ENCODE assay signal across 24 cellular contexts in the genomic region with DNA sequence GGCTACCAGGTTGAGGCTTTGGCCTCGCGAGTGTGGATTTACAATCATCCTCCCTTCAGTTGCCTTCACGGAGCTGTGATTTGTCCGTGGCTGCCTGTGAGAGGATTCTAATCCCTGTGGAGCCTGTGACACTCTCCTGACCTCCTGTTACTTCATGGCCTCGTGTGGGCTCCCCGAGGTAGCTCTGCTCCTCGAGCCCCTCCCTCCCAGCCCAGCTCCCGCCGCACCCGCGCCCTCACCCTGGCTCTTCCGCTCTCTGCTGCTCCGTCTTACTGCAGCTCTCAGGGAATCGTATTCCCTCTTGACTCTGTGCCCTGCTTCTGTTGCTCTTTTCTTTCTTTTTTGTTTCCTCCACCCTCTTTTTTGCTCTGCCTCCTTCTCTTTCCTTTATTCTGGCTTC.
DNase-seq lines count a peak whose midpoint lies in the region; ATAC-seq and TF ChIP-seq lines count a peak whose summit lies in the region.
"Had no signal": no experiment of that assay in that cellular context is flagged by ENCODE, and none has a peak within 500 bp of the region (broad histone marks: within the 10 kb centered on the region; RNA-seq: fewer than 3 reads in every experiment).

No MANE protein-coding gene starts in this region.

- H3K27ac Mint-ChIP-seq in WTC11, result no peak overlapping the region
- H3K27ac Mint-ChIP-seq in T-helper 2 cell treated with Interferon-gamma antibody and Interleukin-4, amounts not matched to agents 5 μg/mL and 100 μg/mL, for 36 hours, result no peak overlapping the region
- H3K27ac Mint-ChIP-seq: activated CD4-positive, alpha-beta T cell treated with anti-CD3 and anti-CD28 coated beads, Interleukin-2, amount 10 ng/mL, durations not matched to agents 7 days and 5 days; stimulated activated memory B cell treated with anti-CD40 and anti-IgM and Interleukin-4, amounts not matched to agents 10 μg/mL and 1 μg/mL and 100 μg/mL, for 72 hours had no signal

- no peak overlapping the region for H4K91ac ChIP-seq in neuronal stem cell (ENCODE audit: low read depth, low read length, poor library complexity)

- no peak overlapping the region for H2BK5ac ChIP-seq in neuronal stem cell (ENCODE audit: low read length)

- H2AFZ ChIP-seq in ACC112 (ENCODE audit: low read length, unreplicated experiment), result peak overlapping the region; percentile 32
- no peak overlapping the region for H2AFZ ChIP-seq in neuronal stem cell (ENCODE audit: low read length)

- no peaks in the 10 kb centered on the region for H3K79me2 ChIP-seq in ACC112 (ENCODE audit: control insufficient read depth, insufficient read depth, low read length, unreplicated experiment)

- no peak overlapping the region for H2BK15ac ChIP-seq in neuronal stem cell (ENCODE audit: low read length)

- H3K4me1 ChIP-seq in ACC112 (ENCODE audit: control insufficient read depth, insufficient read depth, low read length, unreplicated experiment) (no peaks in the 10 kb centered on the region), neuronal stem cell (ENCODE audit: control insufficient read depth in 2 of 2, insufficient read depth in 1 of 2, low read depth in 1 of 2, low read length in 2 of 2) (peaks cover 0 to 8% of the 10 kb centered on the region in 2 donors)

- no peaks in the 10 kb centered on the region for H3K79me1 ChIP-seq in neuronal stem cell (ENCODE audit: low read depth, low read length)

- H3K27me3 ChIP-seq in ACC112 (ENCODE audit: insufficient read depth, low read length), result no peaks in the 10 kb centered on the region
- peaks cover 0 to 9% (median 0%) of the 10 kb centered on the region in 3 experiments for H3K27me3 ChIP-seq in neuronal stem cell (ENCODE audit: control insufficient read depth in 3 of 3, insufficient read depth in 3 of 3, low read depth in 1 of 3, low read length in 3 of 3)
- H3K27me3 ChIP-seq: BLaER1 had no signal

- H2AK5ac ChIP-seq in neuronal stem cell (ENCODE audit: low read depth, low read length), result no peak overlapping the region

- no CpG with 5 or more reads among the region's 14 CpGs for WGBS in neuronal stem cell (ENCODE audit: extremely low coverage in 2 of 2, insufficient read length in 2 of 2, insufficient replicate concordance in 1 of 2), 2 donors

- no peak overlapping the region for H3K9ac ChIP-seq in neuronal stem cell (ENCODE audit: low read depth, low read length, poor library complexity)
- H3K9ac ChIP-seq: BLaER1 had no signal

- H3K9me3 ChIP-seq in neuronal stem cell (replicated peaks in 1 of 2; ENCODE audit: control insufficient read depth in 2 of 2, insufficient read depth in 1 of 2, low read depth in 1 of 2, low read length in 2 of 2), result no peaks in the 10 kb centered on the region
- H3K9me3 ChIP-seq: BLaER1, neutrophil had no signal

- H3K4me3 Mint-ChIP-seq in WTC11, result no peak overlapping the region
- H3K4me3 Mint-ChIP-seq in T-helper 2 cell treated with Interferon-gamma antibody and Interleukin-4, amounts not matched to agents 5 μg/mL and 100 μg/mL, for 36 hours, result no peak overlapping the region
- H3K4me3 Mint-ChIP-seq: activated CD4-positive, alpha-beta T cell treated with anti-CD3 and anti-CD28 coated beads, Interleukin-2, amount 10 ng/mL, durations not matched to agents 7 days and 5 days; stimulated activated memory B cell treated with anti-CD40 and anti-IgM and Interleukin-4, amounts not matched to agents 10 μg/mL and 1 μg/mL and 100 μg/mL, for 72 hours had no signal

- no peak overlapping the region for H4K8ac ChIP-seq in neuronal stem cell (ENCODE audit: low read depth, low read length)

- CTCF ChIA-PET in WTC11 (lab: Charles Lee) (interaction anchor here (0.8 to 1.6 kb wide), 3 partner anchors 12 to 137 kb away, joined by 3 to 7 read pairs (median 3); no protein-coding TSS in a partner anchor), RWPE1 (lab: Yijun Ruan, JAX) (interaction anchor here (0.7 kb wide), 1 partner anchor 138 kb away, joined by 4 read pairs; no protein-coding TSS in a partner anchor)

- H3K36me3 ChIP-seq in ACC112 (ENCODE audit: insufficient read depth, low read length), result no peaks in the 10 kb centered on the region
- H3K36me3 ChIP-seq in neuronal stem cell (replicated peaks in 1 of 2; ENCODE audit: control insufficient read depth in 2 of 2, insufficient read depth in 2 of 2, low read length in 2 of 2), result no peaks in the 10 kb centered on the region
- H3K36me3 ChIP-seq: BLaER1, neutrophil, WERI-Rb-1 had no signal

- peaks cover 26% of the 10 kb centered on the region for H3K27me3 Mint-ChIP-seq in WTC11 (ENCODE audit: low read depth)
- H3K27me3 Mint-ChIP-seq in T-helper 2 cell treated with Interferon-gamma antibody and Interleukin-4, amounts not matched to agents 5 μg/mL and 100 μg/mL, for 36 hours (ENCODE audit: low read depth), result no peaks in the 10 kb centered on the region
- H3K27me3 Mint-ChIP-seq: activated CD4-positive, alpha-beta T cell treated with anti-CD3 and anti-CD28 coated beads, Interleukin-2, amount 10 ng/mL, durations not matched to agents 7 days and 5 days had no signal

- ATAC-seq in WTC11, result peak; percentile 53; the same call in 1 of the 2 replicates
- ATAC-seq: stimulated activated memory B cell treated with anti-CD40 and anti-IgM and Interleukin-4, amounts not matched to agents 10 μg/mL and 1 μg/mL and 100 μg/mL, for 72 hours had no signal

- no peak overlapping the region for H3K4me3 ChIP-seq in ACC112 (ENCODE audit: low read depth, low read length)
- no peak overlapping the region for H3K4me3 ChIP-seq in fibroblast of the aortic adventitia (ENCODE audit: low read depth, low read length)
- no peak overlapping the region for H3K4me3 ChIP-seq in neuronal stem cell (ENCODE audit: low read length in 2 of 2)
- H3K4me3 ChIP-seq: BLaER1 had no signal

- H3K4me1 Mint-ChIP-seq in WTC11, result peaks cover 3% of the 10 kb centered on the region; the same call in 1 of the 2 replicates
- no peaks in the 10 kb centered on the region for H3K4me1 Mint-ChIP-seq in T-helper 2 cell treated with Interferon-gamma antibody and Interleukin-4, amounts not matched to agents 5 μg/mL and 100 μg/mL, for 36 hours (ENCODE audit: low read depth)
- H3K4me1 Mint-ChIP-seq: activated CD4-positive, alpha-beta T cell treated with anti-CD3 and anti-CD28 coated beads, Interleukin-2, amount 10 ng/mL, durations not matched to agents 7 days and 5 days; stimulated activated memory B cell treated with anti-CD40 and anti-IgM and Interleukin-4, amounts not matched to agents 10 μg/mL and 1 μg/mL and 100 μg/mL, for 72 hours had no signal

- no peak overlapping the region for H3K4me2 ChIP-seq in neuronal stem cell (ENCODE audit: insufficient read depth, low read length, poor library complexity, severe bottlenecking)
- H3K4me2 ChIP-seq: BLaER1 had no signal

- peak; percentile 22 for DNase-seq in WTC11 (ENCODE audit: low spot score)
- peak; percentile 42 for DNase-seq in fibroblast of the aortic adventitia (ENCODE audit: low read depth)
- no peak for DNase-seq in neuronal stem cell (ENCODE audit: low spot score)
- DNase-seq in RWPE1 (ENCODE audit: low spot score), result no peak
- no peak for DNase-seq in HUDEP-2 (lab: John Stamatoyannopoulos, UW; ENCODE audit: unreplicated experiment in 76 of 76)
- DNase-seq in effector CD4-positive, alpha-beta T cell, result no peak
- DNase-seq in T-helper 2 cell treated with Interferon-gamma antibody and Interleukin-4, amounts not matched to agents 5 μg/mL and 100 μg/mL, for 36 hours (ENCODE audit: low spot score), result no peak
- DNase-seq: ACHN; activated CD4-positive, alpha-beta T cell treated with anti-CD3 and anti-CD28 coated beads, Interleukin-2, amount 10 ng/mL, durations not matched to agents 7 days and 5 days; activated naive CD4-positive, alpha-beta T cell treated with Interleukin-2 at 50 U/mL for 16 hours; activated T-cell treated with anti-CD3 and anti-CD28 coated beads, Interleukin-2, amount 50 U/mL, for 48 hours; DMS53; GDM1; NCI-H1092; NCI-H187 treated with DMSO at 0.1 percent for 48 hours; NCI-H2227 treated with DMSO at 0.1 percent for 48 hours; NCI-H82; stimulated activated CD4-positive, alpha-beta T cell treated with anti-CD3 and anti-CD28 coated beads, Interleukin-2, amount 100 ng/mL, for 48 hours; WERI-Rb-1 had no signal

- H3K18ac ChIP-seq in neuronal stem cell (ENCODE audit: low read length), result peak overlapping the region; percentile 2

- H3K27ac ChIP-seq in ACC112 (ENCODE audit: low read depth, low read length) (no peak overlapping the region), neuronal stem cell (replicated peaks; ENCODE audit: low read length) (no peak overlapping the region), RWPE1 (no peak overlapping the region)
- H3K27ac ChIP-seq: BLaER1, epithelial cell of prostate, neutrophil, WERI-Rb-1 had no signal

- no peaks in the 10 kb centered on the region for H3K36me3 Mint-ChIP-seq in WTC11
- H3K36me3 Mint-ChIP-seq in T-helper 2 cell treated with Interferon-gamma antibody and Interleukin-4, amounts not matched to agents 5 μg/mL and 100 μg/mL, for 36 hours (ENCODE audit: low read depth), result no peaks in the 10 kb centered on the region
- H3K36me3 Mint-ChIP-seq: stimulated activated memory B cell treated with anti-CD40 and anti-IgM and Interleukin-4, amounts not matched to agents 10 μg/mL and 1 μg/mL and 100 μg/mL, for 72 hours had no signal

- H2BK120ac ChIP-seq in neuronal stem cell (ENCODE audit: low read depth, low read length), result no peak overlapping the region

- no peak overlapping the region for H3K14ac ChIP-seq in neuronal stem cell (ENCODE audit: low read length)

- no peak overlapping the region for H2BK12ac ChIP-seq in neuronal stem cell (ENCODE audit: low read length)

- no peak overlapping the region for H3K23ac ChIP-seq in neuronal stem cell (ENCODE audit: low read depth, low read length, poor library complexity)

- H3K9me3 Mint-ChIP-seq in WTC11, result peaks cover 6% of the 10 kb centered on the region; the same call in 1 of the 2 replicates
- H3K9me3 Mint-ChIP-seq in T-helper 2 cell treated with Interferon-gamma antibody and Interleukin-4, amounts not matched to agents 5 μg/mL and 100 μg/mL, for 36 hours, result no peaks in the 10 kb centered on the region
- H3K9me3 Mint-ChIP-seq: activated CD4-positive, alpha-beta T cell treated with anti-CD3 and anti-CD28 coated beads, Interleukin-2, amount 10 ng/mL, durations not matched to agents 7 days and 5 days had no signal

- H3K4ac ChIP-seq in neuronal stem cell (ENCODE audit: low read length), result no peak overlapping the region

- POLR2A ChIA-PET in WTC11 (lab: Charles Lee), result no interaction called here
- POLR2A ChIA-PET in RWPE1 (lab: Yijun Ruan, JAX; ENCODE audit: low non-redundant PET), result no interaction called here

- TF ChIP-seq CTCF in WTC11 (IDR thresholded peaks at IDR 0.05) (no peak), fibroblast of the aortic adventitia (IDR thresholded peaks at IDR 0.05; ENCODE audit: insufficient read depth, low read length) (no peak), RWPE1 (conservative IDR thresholded peaks at IDR 0.05; ENCODE audit: low read depth) (no peak)

Comparison
In these comparisons a context has a peak if more than half of its experiments do, and no peak if none do; other contexts are left out.
1. DNase-seq: peak in WTC11 (single experiment) and fibroblast of the aortic adventitia (single experiment); none in neuronal stem cell (single experiment), RWPE1 (single experiment), HUDEP-2 (0 of 76), effector CD4-positive, alpha-beta T cell (single experiment) and T-helper 2 cell treated with Interferon-gamma antibody and Interleukin-4, amounts not matched to agents 5 μg/mL and 100 μg/mL, for 36 hours (single experiment).